Comparison of ENCODE assay signal across 8 cellular contexts in genomic region chr6:119445666-119446622, GRCh38.
DNase-seq lines count a peak whose midpoint lies in the region; ATAC-seq lines count a peak whose summit lies in the region.

No MANE protein-coding gene starts in this region.

- ATAC-seq in stimulated activated naive CD8-positive, alpha-beta T cell treated with anti-CD3 and anti-CD28 coated beads, Interleukin-15, amount 100 ng/mL, for 72 hours, result peak; percentile 80

- peak overlapping the region in 1 of 2 donors; percentile 41 for H3K4me3 Mint-ChIP-seq in stimulated activated naive CD8-positive, alpha-beta T cell treated with anti-CD3 and anti-CD28 coated beads, Interleukin-15, amount 100 ng/mL, for 72 hours

- peak overlapping the region in 1 of 2 donors; percentile 79 for H3K27ac Mint-ChIP-seq in stimulated activated naive CD8-positive, alpha-beta T cell treated with anti-CD3 and anti-CD28 coated beads, Interleukin-15, amount 100 ng/mL, for 72 hours

- peaks cover 0 to 5% of the 10 kb centered on the region in 2 donors for H3K9me3 Mint-ChIP-seq in stimulated activated naive CD8-positive, alpha-beta T cell treated with anti-CD3 and anti-CD28 coated beads, Interleukin-15, amount 100 ng/mL, for 72 hours

- H3K27me3 Mint-ChIP-seq in stimulated activated naive CD8-positive, alpha-beta T cell treated with anti-CD3 and anti-CD28 coated beads, Interleukin-15, amount 100 ng/mL, for 72 hours, result no peaks in the 10 kb centered on the region

- DNase-seq in HCEC 1CT, result peak; percentile 69
- DNase-seq in RPMI7951 (ENCODE audit: low read depth), result peak; percentile 44
- peak; percentile 1 for DNase-seq in foreskin melanocyte
- no peak for DNase-seq in stimulated activated naive CD8-positive, alpha-beta T cell treated with anti-CD3 and anti-CD28 coated beads, Interleukin-15, amount 100 ng/mL, for 72 hours
- DNase-seq in NCI-H2171 (lab: John Stamatoyannopoulos, UW), result no peak
- no peak for DNase-seq in islet precursor cell
- DNase-seq in NCI-H146 treated with DMSO at 0.1 percent for 48 hours (lab: John Stamatoyannopoulos, UW; ENCODE audit: unreplicated experiment), result no peak
- DNase-seq in activated CD4-positive, CD25-positive, alpha-beta regulatory T cell treated with anti-CD3 and anti-CD28 coated beads, Interleukin-2, amount 50 U/mL, for 72 hours, result no peak

- H3K4me1 Mint-ChIP-seq in stimulated activated naive CD8-positive, alpha-beta T cell treated with anti-CD3 and anti-CD28 coated beads, Interleukin-15, amount 100 ng/mL, for 72 hours, result peaks cover 37% of the 10 kb centered on the region

Comparison
In these comparisons a context has a peak if more than half of its experiments do, and no peak if none do; other contexts are left out.
1. DNase-seq: peak in HCEC 1CT (single experiment), RPMI7951 (single experiment) and foreskin melanocyte (single experiment); none in stimulated activated naive CD8-positive, alpha-beta T cell treated with anti-CD3 and anti-CD28 coated beads, Interleukin-15, amount 100 ng/mL, for 72 hours (0 of 2), NCI-H2171 (single experiment), islet precursor cell (single experiment), NCI-H146 treated with DMSO at 0.1 percent for 48 hours (single experiment) and activated CD4-positive, CD25-positive, alpha-beta regulatory T cell treated with anti-CD3 and anti-CD28 coated beads, Interleukin-2, amount 50 U/mL, for 72 hours (single experiment).